11 cellular contexts compared by ENCODE assay signal in the genomic region with DNA sequence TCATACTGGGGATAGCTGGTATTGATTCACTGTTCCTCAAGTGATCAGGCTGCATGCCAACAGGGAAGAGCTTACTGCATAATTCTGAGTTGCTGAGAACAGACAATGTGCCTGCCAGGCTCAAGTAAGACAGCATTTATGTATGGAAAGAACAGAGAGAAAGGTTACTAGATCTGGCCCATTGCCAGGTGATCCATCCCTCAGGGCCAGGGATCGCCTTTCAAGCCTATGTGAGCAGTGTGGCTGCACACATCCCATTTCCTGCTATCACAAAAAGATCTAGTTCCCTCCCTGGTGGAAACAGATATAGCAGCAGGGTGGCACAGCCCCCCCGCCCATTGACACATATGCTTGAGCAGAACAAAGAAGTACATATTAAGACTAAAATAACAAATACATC.
DNase-seq lines count a peak whose midpoint lies in the region; FAIRE-seq and TF ChIP-seq lines count a peak whose summit lies in the region.
"Had no signal": no experiment of that assay in that cellular context is flagged by ENCODE, and none has a peak within 500 bp of the region (broad histone marks: within the 10 kb centered on the region; RNA-seq: fewer than 3 reads in every experiment).

No MANE protein-coding gene starts in this region.

- no peak overlapping the region for H3K4me3 ChIP-seq in SK-N-SH (ENCODE audit: low read depth in 2 of 2, low read length in 1 of 2)
- no peak overlapping the region for H3K4me3 ChIP-seq in skeletal muscle cell (ENCODE audit: low read depth, low read length)
- no peak overlapping the region for H3K4me3 ChIP-seq in small intestine (ENCODE audit: low read depth in 1 of 2, low read length in 2 of 2)
- H3K4me3 ChIP-seq: A549, esophagus muscularis mucosa had no signal

- H3K9me2 ChIP-seq in SK-N-SH = no peaks in the 10 kb centered on the region

- DNase-seq in NCI-H82 (lab: John Stamatoyannopoulos, UW) = peak; percentile 40
- DNase-seq in NCI-H82 treated with DMSO at 0.1 percent for 48 hours (lab: John Stamatoyannopoulos, UW; ENCODE audit: unreplicated experiment) = no peak
- peak; percentile 1 for DNase-seq in NCI-H146 treated with DMSO at 0.1 percent for 48 hours (lab: John Stamatoyannopoulos, UW; ENCODE audit: unreplicated experiment)
- peak; percentile 24 for DNase-seq in SK-N-SH
- peak; percentile 13 for DNase-seq in skeletal muscle cell (ENCODE audit: low read depth)
- no peak for DNase-seq in effector CD8-positive, alpha-beta T cell (lab: John Stamatoyannopoulos, UW)
- DNase-seq in small intestine = no peak
- DNase-seq in GF-D8 (lab: John Stamatoyannopoulos, UW) = no peak
- DNase-seq: activated CD4-positive, alpha-beta T cell treated with anti-CD3 and anti-CD28 coated beads, Interleukin-2, amount 10 ng/mL, durations not matched to agents 7 days and 5 days had no signal

- H3K4me1 ChIP-seq in SK-N-SH (ENCODE audit: control insufficient read depth in 1 of 2, insufficient read depth in 2 of 2, low read depth in 1 of 2, low read length in 1 of 2) (peaks cover 0 to 2% of the 10 kb centered on the region in 2 experiments; a peak in 1 of 4 replicates), small intestine (ENCODE audit: control insufficient read depth in 2 of 2, insufficient read depth in 1 of 2, low read depth in 1 of 2, low read length in 1 of 2) (no peaks in the 10 kb centered on the region)
- H3K4me1 ChIP-seq: A549, esophagus muscularis mucosa had no signal

- FAIRE-seq in small intestine (lab: Jason Lieb, UNC) = no peak
- FAIRE-seq: A549 had no signal

- H3K4me2 ChIP-seq in SK-N-SH = no peak overlapping the region
- H3K4me2 ChIP-seq: A549 had no signal

- H3K9ac ChIP-seq in SK-N-SH = no peak overlapping the region

- H3K36me3 ChIP-seq in SK-N-SH (replicated peaks in 1 of 2; ENCODE audit: control insufficient read depth in 1 of 2, insufficient read depth in 2 of 2, low read length in 1 of 2) (no peaks in the 10 kb centered on the region), small intestine (ENCODE audit: control insufficient read depth in 2 of 2, insufficient read depth in 2 of 2, low read length in 2 of 2) (no peaks in the 10 kb centered on the region)
- H3K36me3 ChIP-seq: esophagus muscularis mucosa had no signal

- H3F3A ChIP-seq in SK-N-SH (replicated peaks; ENCODE audit: insufficient read depth) = no peaks in the 10 kb centered on the region

- peak overlapping the region; percentile 65; the same call in 1 of the 2 replicates for H2AFZ ChIP-seq in SK-N-SH (ENCODE audit: low read depth)

- CTCF ChIA-PET in SK-N-SH (lab: Yijun Ruan, JAX) = no interaction called here

- peaks cover 3% of the 10 kb centered on the region; the same call in 1 of the 2 replicates for H3K9me3 ChIP-seq in SK-N-SH
- H3K9me3 ChIP-seq in small intestine (ENCODE audit: control insufficient read depth, low read depth) = no peaks in the 10 kb centered on the region
- H3K9me3 ChIP-seq: A549, esophagus muscularis mucosa had no signal

- no peak overlapping the region for H3K27ac ChIP-seq in SK-N-SH (ENCODE audit: low read depth in 2 of 2, low read length in 1 of 2)
- H3K27ac ChIP-seq in small intestine (ENCODE audit: low read depth in 1 of 2, low read length in 1 of 2) = no peak overlapping the region
- H3K27ac ChIP-seq: A549, esophagus muscularis mucosa had no signal

- TF ChIP-seq EP300 in SK-N-SH (IDR thresholded peaks at IDR 0.05; ENCODE audit: borderline replicate concordance in 1 of 2, low read depth in 1 of 2, low read length in 1 of 2) = no peak

- H4K20me1 ChIP-seq in SK-N-SH (ENCODE audit: insufficient read depth) = no peaks in the 10 kb centered on the region

- POLR2A ChIA-PET in SK-N-SH (lab: Yijun Ruan, JAX) = no interaction called here

- H3K79me2 ChIP-seq in SK-N-SH (ENCODE audit: insufficient read depth) = no peaks in the 10 kb centered on the region

- TF ChIP-seq RAD21 in SK-N-SH (IDR thresholded peaks at IDR 0.05; ENCODE audit: low read length) = no peak

- 20% methylated on average over 2 of the region's 2 CpGs for WGBS in SK-N-SH (ENCODE audit: low lambda C conversion rate)
- 64 to 70% (median 66%) methylated on average over 2 of the region's 2 CpGs for WGBS in small intestine, 3 donors

- H3K27me3 ChIP-seq in SK-N-SH (ENCODE audit: insufficient read depth) (no peaks in the 10 kb centered on the region), small intestine (ENCODE audit: control insufficient read depth in 2 of 2, insufficient read depth in 2 of 2, low read length in 2 of 2) (no peaks in the 10 kb centered on the region)
- H3K27me3 ChIP-seq: esophagus muscularis mucosa had no signal

- TF ChIP-seq CTCF in SK-N-SH (IDR thresholded peaks at IDR 0.05) = no peak

TF ChIP-seq in SK-N-SH, 30 proteins besides CTCF, POLR2A, EP300 and RAD21:
- no peak for TF ChIP-seq TAF1 (IDR thresholded peaks at IDR 0.05; ENCODE audit: borderline replicate concordance, low read depth, low read length)
- TF ChIP-seq SIN3A (IDR thresholded peaks at IDR 0.05; ENCODE audit: borderline replicate concordance, low read depth, low read length) = no peak

Comparison
In these comparisons a context has a peak if more than half of its experiments do, and no peak if none do; other contexts are left out.
1. DNase-seq: peak in NCI-H82 (single experiment), NCI-H146 treated with DMSO at 0.1 percent for 48 hours (single experiment), SK-N-SH (single experiment) and skeletal muscle cell (single experiment); none in NCI-H82 treated with DMSO at 0.1 percent for 48 hours (single experiment), effector CD8-positive, alpha-beta T cell (single experiment), small intestine (single experiment) and GF-D8 (single experiment).